In genomic region chr10:5611899-5612680, GRCh38 we compare ENCODE assay signal across 19 cellular contexts. TPM values are rescaled to one million over a fixed set of nuclear protein-coding genes. Genes with fewer than 3 reads are reported as not detected.
DNase-seq lines count a peak whose midpoint lies in the region; FAIRE-seq and TF ChIP-seq lines count a peak whose summit lies in the region.
"Had no signal": no experiment of that assay in that cellular context is flagged by ENCODE, and none has a peak within 500 bp of the region (broad histone marks: within the 10 kb centered on the region; RNA-seq: fewer than 3 reads in every experiment).

No MANE protein-coding gene starts in this region.

- H3K27ac Mint-ChIP-seq in chondrocyte (ENCODE audit: unreplicated experiment) (no peak overlapping the region), nephron (peak overlapping the region; percentile 20 to 90 (median 83))
- H3K27ac Mint-ChIP-seq: B cell; stimulated activated naive CD8-positive, alpha-beta T cell treated with anti-CD3 and anti-CD28 coated beads, Interleukin-15, amount 100 ng/mL, for 72 hours; T-helper 17 cell had no signal

- TF ChIP-seq CTCF in chondrocyte (IDR thresholded peaks at IDR 0.05) (no peak), nephron (IDR thresholded peaks at IDR 0.05; ENCODE audit: unreplicated experiment in 3 of 3) (no peak)

- H3K4me1 Mint-ChIP-seq in chondrocyte (ENCODE audit: low read depth) (peaks cover 53% of the 10 kb centered on the region), nephron (peaks cover 56% of the 10 kb centered on the region)
- H3K4me1 Mint-ChIP-seq: B cell; stimulated activated naive CD8-positive, alpha-beta T cell treated with anti-CD3 and anti-CD28 coated beads, Interleukin-15, amount 100 ng/mL, for 72 hours had no signal

- peak; percentile 2 for DNase-seq in DMS 273 treated with DMSO at 0.1 percent for 48 hours (lab: John Stamatoyannopoulos, UW)
- peak; percentile 66 for DNase-seq in M059J (ENCODE audit: low read depth)
- DNase-seq in chondrocyte (ENCODE audit: low spot score), result peak; percentile 60
- no peak for DNase-seq in SKM-1 (lab: John Stamatoyannopoulos, UW; ENCODE audit: unreplicated experiment)
- no peak for DNase-seq in stimulated activated CD4-positive, alpha-beta T cell treated with anti-CD3 and anti-CD28 coated beads, Interleukin-4, amount 100 ng/mL, for 4 hours
- DNase-seq in GM12891 (ENCODE audit: insufficient read length, low spot score), result no peak
- no peak for DNase-seq in stimulated activated CD4-positive, alpha-beta T cell treated with anti-CD3 and anti-CD28 coated beads, Interleukin-12 subunit alpha, Interleukin-12 subunit beta, amount 100 ng/mL, for 4 hours
- DNase-seq: activated CD4-positive, CD25-positive, alpha-beta regulatory T cell treated with anti-CD3 and anti-CD28 coated beads, Interleukin-2, amount 50 U/mL, for 72 hours; activated CD8-positive, alpha-beta memory T cell treated with anti-CD3 and anti-CD28 coated beads, Interleukin-2, amount 50 U/mL, for 48 hours; activated naive CD4-positive, alpha-beta T cell; DND-41; H7; NCI-H1436; pancreas; spleen; stimulated activated naive CD8-positive, alpha-beta T cell treated with anti-CD3 and anti-CD28 coated beads, Interleukin-15, amount 100 ng/mL, for 72 hours; T-helper 17 cell had no signal

- no peaks in the 10 kb centered on the region for H3K9me3 Mint-ChIP-seq in chondrocyte (ENCODE audit: low read depth)
- H3K9me3 Mint-ChIP-seq in nephron, result no peaks in the 10 kb centered on the region
- H3K9me3 Mint-ChIP-seq: stimulated activated naive CD8-positive, alpha-beta T cell treated with anti-CD3 and anti-CD28 coated beads, Interleukin-15, amount 100 ng/mL, for 72 hours had no signal

- H3K4me3 Mint-ChIP-seq in chondrocyte (ENCODE audit: unreplicated experiment) (no peak overlapping the region), nephron (no peak overlapping the region)
- H3K4me3 Mint-ChIP-seq: B cell; stimulated activated naive CD8-positive, alpha-beta T cell treated with anti-CD3 and anti-CD28 coated beads, Interleukin-15, amount 100 ng/mL, for 72 hours; T-helper 17 cell had no signal

- FAIRE-seq in GM12891 (lab: Jason Lieb, UNC), result no peak
- FAIRE-seq: pancreas had no signal

- no peaks in the 10 kb centered on the region for H3K36me3 Mint-ChIP-seq in chondrocyte (ENCODE audit: low read depth)
- no peaks in the 10 kb centered on the region for H3K36me3 Mint-ChIP-seq in nephron (ENCODE audit: low read depth)

- H3K27me3 Mint-ChIP-seq in chondrocyte (ENCODE audit: low read depth) (no peaks in the 10 kb centered on the region), nephron (ENCODE audit: low read depth) (peaks cover 10% of the 10 kb centered on the region)

- no peak for TF ChIP-seq POLR2A in GM12891 (IDR thresholded peaks at IDR 0.05; ENCODE audit: low read depth, low read length)

TF ChIP-seq in GM12891, 5 proteins besides CTCF, POLR2A, EP300 and RAD21:
- TF ChIP-seq POU2F2 (IDR thresholded peaks at IDR 0.05; ENCODE audit: low read depth, low read length) (no peak), SPI1 (IDR thresholded peaks at IDR 0.05; ENCODE audit: low read depth, low read length) (no peak), TAF1 (IDR thresholded peaks at IDR 0.05; ENCODE audit: low read depth, low read length) (no peak), POLR2AphosphoS5 (IDR thresholded peaks at IDR 0.05; ENCODE audit: low read depth, low read length) (no peak), PAX5 (IDR thresholded peaks at IDR 0.05; ENCODE audit: insufficient read depth, low read length, severe bottlenecking) (no peak)

RNA-seq across cellular contexts. Expression of gene ASB13, which starts 54.3 kb away (rescaled TPM):
- 7.0 and 8.4 TPM in 2 replicates for total RNA-seq in M059J (2014; rRNA removed; shearing (Covaris generic))
- total RNA-seq in chondrocyte, result 13.8 to 14.9 TPM (median 14.0 TPM) in 3 replicates
- polyA plus RNA-seq in GM12891 (2012; ENCODE audit: low read depth, missing spikeins), result 6.8 TPM

Comparison
In these comparisons a context has a peak if more than half of its experiments do, and no peak if none do; other contexts are left out.
1. DNase-seq: peak in DMS 273 treated with DMSO at 0.1 percent for 48 hours (single experiment), M059J (single experiment) and chondrocyte (single experiment); none in SKM-1 (single experiment), stimulated activated CD4-positive, alpha-beta T cell treated with anti-CD3 and anti-CD28 coated beads, Interleukin-4, amount 100 ng/mL, for 4 hours (0 of 2), GM12891 (single experiment) and stimulated activated CD4-positive, alpha-beta T cell treated with anti-CD3 and anti-CD28 coated beads, Interleukin-12 subunit alpha, Interleukin-12 subunit beta, amount 100 ng/mL, for 4 hours (single experiment).